Comparison of ENCODE assay signal across 24 cellular contexts in the genomic region with DNA sequence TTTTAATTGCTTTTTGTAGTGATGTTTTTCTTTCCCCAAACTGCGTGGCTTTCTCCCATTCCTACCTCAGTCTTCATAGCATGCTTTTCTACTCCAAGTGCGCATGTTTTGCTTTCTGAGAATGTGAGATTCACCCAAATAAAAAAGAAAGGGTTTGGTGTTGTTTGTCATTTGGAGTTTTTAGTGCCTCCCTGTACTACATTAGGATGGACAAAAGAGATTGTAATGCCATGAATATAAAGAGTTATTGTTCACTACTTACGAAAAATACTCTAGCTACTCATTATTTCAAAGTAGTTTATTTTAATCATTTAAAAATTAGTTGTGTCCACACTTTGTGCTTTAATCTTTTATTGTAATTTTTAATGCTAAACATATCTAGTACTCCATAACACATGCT.
"Had no signal": no experiment of that assay in that cellular context is flagged by ENCODE, and none has a peak within 500 bp of the region (broad histone marks: within the 10 kb centered on the region; RNA-seq: fewer than 3 reads in every experiment).

No MANE protein-coding gene starts in this region.

- H3K27me3 ChIP-seq: ascending aorta, body of pancreas had no signal

- H3K27me3 Mint-ChIP-seq: activated naive CD4-positive, alpha-beta T cell treated with anti-CD3 and anti-CD28 coated beads, Interleukin-2, amount 50 U/mL, for 24 hours had no signal

- H3K27ac Mint-ChIP-seq: activated CD8-positive, alpha-beta T cell treated with anti-CD3 and anti-CD28 coated beads, Interleukin-2, amount 10 ng/mL, durations not matched to agents 7 days and 5 days; activated naive CD4-positive, alpha-beta T cell treated with anti-CD3 and anti-CD28 coated beads, Interleukin-2, amount 50 U/mL, for 24 hours; WTC11 had no signal

- H3K9me3 ChIP-seq: ascending aorta, body of pancreas had no signal

- H3K27ac ChIP-seq: ascending aorta, body of pancreas, SK-N-MC had no signal

- DNase-seq: activated CD4-positive, alpha-beta T cell treated with anti-CD3 and anti-CD28 coated beads for 48 hours; activated CD4-positive, alpha-beta T cell treated with anti-CD3 and anti-CD28 coated beads, Interleukin-2, amount 50 U/mL, for 4 hours; activated CD4-positive, CD25-positive, alpha-beta regulatory T cell treated with anti-CD3 and anti-CD28 coated beads, Interleukin-2, amount 50 U/mL, for 72 hours; activated CD8-positive, alpha-beta memory T cell treated with anti-CD3 and anti-CD28 coated beads, Interleukin-2, amount 50 U/mL, for 48 hours; activated CD8-positive, alpha-beta T cell treated with anti-CD3 and anti-CD28 coated beads, Interleukin-2, amount 10 ng/mL, durations not matched to agents 7 days and 5 days; activated naive CD4-positive, alpha-beta T cell; activated T-cell treated with anti-CD3 and anti-CD28 coated beads, Interleukin-2, amount 50 U/mL, for 1 hour; body of pancreas; central memory CD4-positive, alpha-beta T cell; Kasumi-1; KBM-7; NCI-H1048; NCI-H146; NCI-H187 treated with DMSO at 0.1 percent for 48 hours; NCI-H2171; NCI-H226; NCI-H526 treated with DMSO at 0.1 percent for 48 hours; NCI-H82 had no signal

- H3K4me3 ChIP-seq: ascending aorta, body of pancreas, SK-N-MC had no signal

- FAIRE-seq: bronchial epithelial cell had no signal

- H3K36me3 Mint-ChIP-seq: activated naive CD4-positive, alpha-beta T cell treated with anti-CD3 and anti-CD28 coated beads, Interleukin-2, amount 50 U/mL, for 24 hours; WTC11 had no signal

- H3K4me3 Mint-ChIP-seq: activated CD8-positive, alpha-beta T cell treated with anti-CD3 and anti-CD28 coated beads, Interleukin-2, amount 10 ng/mL, durations not matched to agents 7 days and 5 days; activated naive CD4-positive, alpha-beta T cell treated with anti-CD3 and anti-CD28 coated beads, Interleukin-2, amount 50 U/mL, for 24 hours; WTC11 had no signal

- ATAC-seq: activated CD8-positive, alpha-beta T cell treated with anti-CD3 and anti-CD28 coated beads, Interleukin-2, amount 10 ng/mL, durations not matched to agents 7 days and 5 days; body of pancreas; Right ventricle myocardium inferior; WTC11 had no signal

- H3K4me1 Mint-ChIP-seq: activated naive CD4-positive, alpha-beta T cell treated with anti-CD3 and anti-CD28 coated beads, Interleukin-2, amount 50 U/mL, for 24 hours had no signal

- H3K9me3 Mint-ChIP-seq: activated naive CD4-positive, alpha-beta T cell treated with anti-CD3 and anti-CD28 coated beads, Interleukin-2, amount 50 U/mL, for 24 hours; WTC11 had no signal

- H3K4me1 ChIP-seq: body of pancreas had no signal
